8 cellular contexts compared by ENCODE assay signal in genomic region chrX:15673970-15674369, GRCh38. TPM values are rescaled to one million over a fixed set of nuclear protein-coding genes. Genes with fewer than 3 reads are reported as not detected.
DNase-seq lines count a peak whose midpoint lies in the region; ATAC-seq and TF ChIP-seq lines count a peak whose summit lies in the region.

No MANE protein-coding gene starts in this region.

- H3K36me3 ChIP-seq in heart left ventricle (peaks cover 0 to under 1% (median 0%) of the 10 kb centered on the region in 9 donors), mesodermal cell (ENCODE audit: control insufficient read depth, insufficient read depth, low read length) (peaks cover 8% of the 10 kb centered on the region), urinary bladder (ENCODE audit: insufficient read depth) (no peaks in the 10 kb centered on the region)

- TF ChIP-seq POLR2A in heart left ventricle (IDR thresholded peaks at IDR 0.05) = no peak

- no peak for TF ChIP-seq CTCF in heart left ventricle (IDR thresholded peaks at IDR 0.05)

- H3K4me1 ChIP-seq in heart left ventricle = peaks cover 0 to 30% (median 8%) of the 10 kb centered on the region in 12 donors
- H3K4me1 ChIP-seq in mesodermal cell (ENCODE audit: control insufficient read depth, insufficient read depth, low read length, poor library complexity, severe bottlenecking) = no peaks in the 10 kb centered on the region
- H3K4me1 ChIP-seq in urinary bladder (ENCODE audit: insufficient read depth) = no peaks in the 10 kb centered on the region

- whole genome bisulfite sequencing in heart left ventricle, 4 donors = 50 to 64% (median 57%) methylated on average over 3 of the region's 3 CpGs
- 80% methylated on average over 1 of the region's 3 CpGs; no CpG with 5 or more reads in 1 of the 2 experiments for WGBS in mesodermal cell (ENCODE audit: insufficient coverage in 2 of 2), 2 experiments
- 51% methylated on average over 3 of the region's 3 CpGs for WGBS in urinary bladder

- H3K27ac ChIP-seq in heart left ventricle = peak overlapping the region in 11 of 12 donors; percentile 93 to 99 (median 98)
- H3K27ac ChIP-seq in cingulate gyrus (ENCODE audit: low read depth, low read length) = peak overlapping the region; percentile 100
- H3K27ac ChIP-seq in mesodermal cell (ENCODE audit: low read depth, low read length, severe bottlenecking) = peak overlapping the region; percentile 96
- H3K27ac ChIP-seq in urinary bladder (ENCODE audit: low read depth) = peak overlapping the region; percentile 80

- H3K9me3 ChIP-seq in heart left ventricle (no peaks in the 10 kb centered on the region), mesodermal cell (ENCODE audit: control insufficient read depth, low read length) (no peaks in the 10 kb centered on the region)

- peaks cover 0 to 14% (median 0%) of the 10 kb centered on the region in 9 donors for H3K27me3 ChIP-seq in heart left ventricle

- intact Hi-C loops in heart left ventricle (cut with DNase I) (no loop called here), Right ventricle myocardium superior (cut with DNase I) (no loop called here)

- ATAC-seq in heart left ventricle (no peak), Right ventricle myocardium superior (ENCODE audit: poor library complexity) (no peak), HG03135 (IDR thresholded peaks at IDR 0.05; ENCODE audit: unreplicated experiment) (no peak)

- H3K4me3 ChIP-seq in heart left ventricle (peak overlapping the region in 11 of 12 donors; percentile 59 to 88 (median 75)), mesodermal cell (ENCODE audit: extremely low read depth, insufficient read depth, low read length, poor library complexity, severe bottlenecking) (peak overlapping the region; percentile 64), urinary bladder (ENCODE audit: low read depth, low read length) (no peak overlapping the region)

- no peak for DNase-seq in heart left ventricle
- DNase-seq in Right ventricle myocardium superior = no peak
- no peak for DNase-seq in nucleus accumbens (lab: John Stamatoyannopoulos, UW)
- no peak for DNase-seq in NCI-H524 treated with DMSO at 0.1 percent for 48 hours (lab: John Stamatoyannopoulos, UW)

RNA-seq across cellular contexts. Expression of gene CLTRN, which starts 9.4 kb away (rescaled TPM):
- total RNA-seq in heart left ventricle = 1 to 10 TPM in 5 of 9 donors, under 1 TPM in 4; 0.25 to 1.8 (median 1.1) TPM
- polyA plus RNA-seq in heart left ventricle = 1 to 10 TPM in 1 of 2 donors, under 1 TPM in 1; 0.11 to 1.4 TPM
- total RNA-seq in Right ventricle myocardium superior = 0.94 TPM
- 1.3 TPM for polyA plus RNA-seq in mesodermal cell (2013, experiment 1 of 2)
- 1.6 TPM for polyA plus RNA-seq in mesodermal cell (2013, experiment 2 of 2)
- 0.90 TPM for total RNA-seq in urinary bladder
- 0.63 TPM for polyA plus RNA-seq in urinary bladder
